In the genomic region with DNA sequence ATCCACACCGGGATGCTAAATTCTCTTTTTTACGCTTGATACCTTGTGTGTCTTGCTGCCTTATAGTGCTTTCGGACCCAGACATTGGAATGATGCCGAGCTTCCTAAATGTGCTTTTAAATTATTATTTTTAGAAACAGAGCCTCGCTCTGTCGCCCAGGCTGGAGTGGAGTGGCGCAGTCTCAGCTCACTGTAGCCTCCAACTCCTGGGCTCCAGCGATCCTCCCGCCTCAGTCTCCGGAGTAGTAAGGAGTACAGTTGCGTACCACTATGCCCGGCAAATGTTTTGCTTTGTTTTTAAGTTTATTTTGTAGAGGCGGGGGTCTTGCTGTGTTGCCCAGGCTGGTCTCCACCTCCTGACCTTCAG, we compare ENCODE assay signal across 1 cellular context.
TF ChIP-seq lines count a peak whose summit lies in the region.

No MANE protein-coding gene starts in this region.

TF ChIP-seq in K562, 482 proteins besides CTCF, POLR2A, EP300 and RAD21 (continued from another document):
- TF ChIP-seq, protein P1, sequence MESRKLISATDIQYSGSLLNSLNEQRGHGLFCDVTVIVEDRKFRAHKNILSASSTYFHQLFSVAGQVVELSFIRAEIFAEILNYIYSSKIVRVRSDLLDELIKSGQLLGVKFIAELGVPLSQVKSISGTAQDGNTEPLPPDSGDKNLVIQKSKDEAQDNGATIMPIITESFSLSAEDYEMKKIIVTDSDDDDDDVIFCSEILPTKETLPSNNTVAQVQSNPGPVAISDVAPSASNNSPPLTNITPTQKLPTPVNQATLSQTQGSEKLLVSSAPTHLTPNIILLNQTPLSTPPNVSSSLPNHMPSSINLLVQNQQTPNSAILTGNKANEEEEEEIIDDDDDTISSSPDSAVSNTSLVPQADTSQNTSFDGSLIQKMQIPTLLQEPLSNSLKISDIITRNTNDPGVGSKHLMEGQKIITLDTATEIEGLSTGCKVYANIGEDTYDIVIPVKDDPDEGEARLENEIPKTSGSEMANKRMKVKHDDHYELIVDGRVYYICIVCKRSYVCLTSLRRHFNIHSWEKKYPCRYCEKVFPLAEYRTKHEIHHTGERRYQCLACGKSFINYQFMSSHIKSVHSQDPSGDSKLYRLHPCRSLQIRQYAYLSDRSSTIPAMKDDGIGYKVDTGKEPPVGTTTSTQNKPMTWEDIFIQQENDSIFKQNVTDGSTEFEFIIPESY (CRISPR knock-in tag; IDR thresholded peaks at IDR 0.05): 0 out of 2 replicates have a peak, but pooled peaks have one; percentile 3
- no peak for TF ChIP-seq PRPF4 (IDR thresholded peaks at IDR 0.05; ENCODE audit: insufficient read depth, low read depth, low read length, poor library complexity, severe bottlenecking)
- TF ChIP-seq, protein P2, sequence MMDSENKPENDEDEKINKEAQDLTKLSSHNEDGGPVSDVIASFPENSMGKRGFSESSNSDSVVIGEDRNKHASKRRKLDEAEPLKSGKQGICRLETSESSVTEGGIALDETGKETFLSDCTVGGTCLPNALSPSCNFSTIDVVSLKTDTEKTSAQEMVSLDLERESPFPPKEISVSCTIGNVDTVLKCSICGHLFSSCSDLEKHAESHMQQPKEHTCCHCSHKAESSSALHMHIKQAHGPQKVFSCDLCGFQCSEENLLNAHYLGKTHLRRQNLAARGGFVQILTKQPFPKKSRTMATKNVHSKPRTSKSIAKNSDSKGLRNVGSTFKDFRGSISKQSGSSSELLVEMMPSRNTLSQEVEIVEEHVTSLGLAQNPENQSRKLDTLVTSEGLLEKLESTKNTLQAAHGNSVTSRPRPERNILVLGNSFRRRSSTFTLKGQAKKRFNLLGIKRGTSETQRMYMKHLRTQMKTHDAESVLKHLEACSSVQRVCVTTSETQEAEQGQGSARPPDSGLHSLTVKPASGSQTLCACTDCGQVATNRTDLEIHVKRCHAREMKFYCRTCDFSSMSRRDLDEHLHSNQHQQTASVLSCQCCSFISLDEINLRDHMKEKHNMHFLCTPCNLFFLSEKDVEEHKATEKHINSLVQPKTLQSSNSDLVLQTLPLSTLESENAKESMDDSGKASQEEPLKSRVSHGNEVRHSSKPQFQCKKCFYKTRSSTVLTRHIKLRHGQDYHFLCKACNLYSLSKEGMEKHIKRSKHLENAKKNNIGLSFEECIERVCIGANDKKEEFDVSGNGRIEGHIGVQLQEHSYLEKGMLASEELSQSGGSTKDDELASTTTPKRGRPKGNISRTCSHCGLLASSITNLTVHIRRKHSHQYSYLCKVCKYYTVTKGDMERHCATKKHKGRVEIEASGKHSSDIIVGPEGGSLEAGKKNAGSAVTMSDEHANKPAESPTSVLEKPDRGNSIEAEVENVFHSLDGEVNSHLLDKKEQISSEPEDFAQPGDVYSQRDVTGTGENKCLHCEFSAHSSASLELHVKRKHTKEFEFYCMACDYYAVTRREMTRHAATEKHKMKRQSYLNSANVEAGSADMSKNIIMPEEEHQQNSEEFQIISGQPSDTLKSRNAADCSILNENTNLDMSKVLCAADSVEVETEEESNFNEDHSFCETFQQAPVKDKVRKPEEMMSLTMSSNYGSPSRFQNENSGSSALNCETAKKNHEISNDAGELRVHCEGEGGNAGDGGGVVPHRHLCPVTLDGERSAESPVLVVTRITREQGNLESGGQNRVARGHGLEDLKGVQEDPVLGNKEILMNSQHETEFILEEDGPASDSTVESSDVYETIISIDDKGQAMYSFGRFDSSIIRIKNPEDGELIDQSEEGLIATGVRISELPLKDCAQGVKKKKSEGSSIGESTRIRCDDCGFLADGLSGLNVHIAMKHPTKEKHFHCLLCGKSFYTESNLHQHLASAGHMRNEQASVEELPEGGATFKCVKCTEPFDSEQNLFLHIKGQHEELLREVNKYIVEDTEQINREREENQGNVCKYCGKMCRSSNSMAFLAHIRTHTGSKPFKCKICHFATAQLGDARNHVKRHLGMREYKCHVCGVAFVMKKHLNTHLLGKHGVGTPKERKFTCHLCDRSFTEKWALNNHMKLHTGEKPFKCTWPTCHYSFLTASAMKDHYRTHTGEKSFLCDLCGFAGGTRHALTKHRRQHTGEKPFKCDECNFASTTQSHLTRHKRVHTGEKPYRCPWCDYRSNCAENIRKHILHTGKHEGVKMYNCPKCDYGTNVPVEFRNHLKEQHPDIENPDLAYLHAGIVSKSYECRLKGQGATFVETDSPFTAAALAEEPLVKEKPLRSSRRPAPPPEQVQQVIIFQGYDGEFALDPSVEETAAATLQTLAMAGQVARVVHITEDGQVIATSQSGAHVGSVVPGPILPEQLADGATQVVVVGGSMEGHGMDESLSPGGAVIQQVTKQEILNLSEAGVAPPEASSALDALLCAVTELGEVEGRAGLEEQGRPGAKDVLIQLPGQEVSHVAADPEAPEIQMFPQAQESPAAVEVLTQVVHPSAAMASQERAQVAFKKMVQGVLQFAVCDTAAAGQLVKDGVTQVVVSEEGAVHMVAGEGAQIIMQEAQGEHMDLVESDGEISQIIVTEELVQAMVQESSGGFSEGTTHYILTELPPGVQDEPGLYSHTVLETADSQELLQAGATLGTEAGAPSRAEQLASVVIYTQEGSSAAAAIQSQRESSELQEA (IDR thresholded peaks at IDR 0.05; ENCODE audit: low read depth): no peak
- TF ChIP-seq ZFX (CRISPR knock-in tag; IDR thresholded peaks at IDR 0.05): peak; percentile 11; the same call in 1 of the 2 replicates
- TF ChIP-seq DDX20 (tag; IDR thresholded peaks at IDR 0.05; ENCODE audit: low read depth): no peak
- TF ChIP-seq MCM7 (IDR thresholded peaks at IDR 0.05): no peak
- TF ChIP-seq, protein P3, sequence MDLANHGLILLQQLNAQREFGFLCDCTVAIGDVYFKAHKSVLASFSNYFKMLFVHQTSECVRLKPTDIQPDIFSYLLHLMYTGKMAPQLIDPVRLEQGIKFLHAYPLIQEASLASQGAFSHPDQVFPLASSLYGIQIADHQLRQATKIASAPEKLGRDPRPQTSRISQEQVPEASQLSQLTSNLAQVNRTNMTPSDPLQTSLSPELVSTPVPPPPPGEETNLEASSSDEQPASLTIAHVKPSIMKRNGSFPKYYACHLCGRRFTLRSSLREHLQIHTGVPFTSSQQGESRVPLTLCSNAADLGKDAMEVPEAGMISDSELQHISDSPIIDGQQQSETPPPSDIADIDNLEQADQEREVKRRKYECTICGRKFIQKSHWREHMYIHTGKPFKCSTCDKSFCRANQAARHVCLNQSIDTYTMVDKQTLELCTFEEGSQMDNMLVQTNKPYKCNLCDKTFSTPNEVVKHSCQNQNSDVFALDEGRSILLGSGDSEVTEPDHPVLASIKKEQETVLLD (IDR thresholded peaks at IDR 0.05): no peak
- no peak for TF ChIP-seq CBX1 (IDR thresholded peaks at IDR 0.05; ENCODE audit: low read depth)
- no peak for TF ChIP-seq ZFP1 (CRISPR knock-in tag; IDR thresholded peaks at IDR 0.05)
- TF ChIP-seq, protein P4, sequence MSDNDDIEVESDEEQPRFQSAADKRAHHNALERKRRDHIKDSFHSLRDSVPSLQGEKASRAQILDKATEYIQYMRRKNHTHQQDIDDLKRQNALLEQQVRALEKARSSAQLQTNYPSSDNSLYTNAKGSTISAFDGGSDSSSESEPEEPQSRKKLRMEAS (CRISPR knock-in tag; IDR thresholded peaks at IDR 0.05): no peak
- TF ChIP-seq BRD9 (IDR thresholded peaks at IDR 0.05; ENCODE audit: low read depth, partially characterized antibody): no peak
- no peak for TF ChIP-seq FOXK1 (CRISPR knock-in tag; IDR thresholded peaks at IDR 0.05; ENCODE audit: borderline replicate concordance)
